1 cellular context compared by ENCODE assay signal in the genomic region with DNA sequence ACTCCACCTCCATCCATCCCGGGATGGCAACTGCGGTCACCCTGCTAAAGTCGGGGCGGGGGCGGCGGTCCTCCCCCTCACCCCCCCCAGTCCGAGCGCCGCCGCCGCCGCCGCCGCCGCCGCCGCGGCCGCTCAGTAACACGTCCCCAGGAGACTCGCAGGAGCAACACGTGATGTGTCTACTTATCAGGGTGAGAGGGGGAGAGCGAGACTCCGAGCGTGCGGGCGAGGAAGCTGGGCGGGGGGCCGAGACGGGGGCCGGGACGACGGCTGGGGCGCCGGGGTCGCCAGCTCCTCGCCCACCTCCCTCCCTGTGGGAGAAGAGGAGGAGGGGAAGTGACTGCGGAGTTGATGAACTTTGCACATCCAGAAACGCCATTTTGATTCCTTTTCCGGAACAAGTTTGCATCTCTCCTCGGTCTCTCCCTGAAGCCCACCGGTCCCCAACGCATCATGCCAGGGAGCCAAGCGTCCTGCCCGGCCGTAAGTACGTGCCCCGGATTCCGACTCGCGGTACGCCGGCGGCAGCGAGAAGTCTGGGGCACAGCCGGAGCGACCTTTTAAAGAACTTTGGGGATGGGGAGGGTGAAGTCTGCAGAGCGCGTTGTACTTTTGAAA.
TF ChIP-seq lines count a peak whose summit lies in the region.

A gene with protein sequence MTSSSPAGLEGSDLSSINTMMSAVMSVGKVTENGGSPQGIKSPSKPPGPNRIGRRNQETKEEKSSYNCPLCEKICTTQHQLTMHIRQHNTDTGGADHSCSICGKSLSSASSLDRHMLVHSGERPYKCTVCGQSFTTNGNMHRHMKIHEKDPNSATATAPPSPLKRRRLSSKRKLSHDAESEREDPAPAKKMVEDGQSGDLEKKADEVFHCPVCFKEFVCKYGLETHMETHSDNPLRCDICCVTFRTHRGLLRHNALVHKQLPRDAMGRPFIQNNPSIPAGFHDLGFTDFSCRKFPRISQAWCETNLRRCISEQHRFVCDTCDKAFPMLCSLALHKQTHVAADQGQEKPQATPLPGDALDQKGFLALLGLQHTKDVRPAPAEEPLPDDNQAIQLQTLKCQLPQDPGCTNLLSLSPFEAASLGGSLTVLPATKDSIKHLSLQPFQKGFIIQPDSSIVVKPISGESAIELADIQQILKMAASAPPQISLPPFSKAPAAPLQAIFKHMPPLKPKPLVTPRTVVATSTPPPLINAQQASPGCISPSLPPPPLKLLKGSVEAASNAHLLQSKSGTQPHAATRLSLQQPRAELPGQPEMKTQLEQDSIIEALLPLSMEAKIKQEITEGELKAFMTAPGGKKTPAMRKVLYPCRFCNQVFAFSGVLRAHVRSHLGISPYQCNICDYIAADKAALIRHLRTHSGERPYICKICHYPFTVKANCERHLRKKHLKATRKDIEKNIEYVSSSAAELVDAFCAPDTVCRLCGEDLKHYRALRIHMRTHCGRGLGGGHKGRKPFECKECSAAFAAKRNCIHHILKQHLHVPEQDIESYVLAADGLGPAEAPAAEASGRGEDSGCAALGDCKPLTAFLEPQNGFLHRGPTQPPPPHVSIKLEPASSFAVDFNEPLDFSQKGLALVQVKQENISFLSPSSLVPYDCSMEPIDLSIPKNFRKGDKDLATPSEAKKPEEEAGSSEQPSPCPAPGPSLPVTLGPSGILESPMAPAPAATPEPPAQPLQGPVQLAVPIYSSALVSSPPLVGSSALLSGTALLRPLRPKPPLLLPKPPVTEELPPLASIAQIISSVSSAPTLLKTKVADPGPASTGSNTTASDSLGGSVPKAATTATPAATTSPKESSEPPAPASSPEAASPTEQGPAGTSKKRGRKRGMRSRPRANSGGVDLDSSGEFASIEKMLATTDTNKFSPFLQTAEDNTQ (N-terminal part only) (plus strand): TSS at position 384 of the 618 bp plus-strand sequence. CDS start 73,951 bp downstream, outside the sequence.

TF ChIP-seq in HepG2, 621 proteins besides CTCF, POLR2A, EP300 and RAD21 (continued from another document and continues in another):
- TF ChIP-seq, protein P1, sequence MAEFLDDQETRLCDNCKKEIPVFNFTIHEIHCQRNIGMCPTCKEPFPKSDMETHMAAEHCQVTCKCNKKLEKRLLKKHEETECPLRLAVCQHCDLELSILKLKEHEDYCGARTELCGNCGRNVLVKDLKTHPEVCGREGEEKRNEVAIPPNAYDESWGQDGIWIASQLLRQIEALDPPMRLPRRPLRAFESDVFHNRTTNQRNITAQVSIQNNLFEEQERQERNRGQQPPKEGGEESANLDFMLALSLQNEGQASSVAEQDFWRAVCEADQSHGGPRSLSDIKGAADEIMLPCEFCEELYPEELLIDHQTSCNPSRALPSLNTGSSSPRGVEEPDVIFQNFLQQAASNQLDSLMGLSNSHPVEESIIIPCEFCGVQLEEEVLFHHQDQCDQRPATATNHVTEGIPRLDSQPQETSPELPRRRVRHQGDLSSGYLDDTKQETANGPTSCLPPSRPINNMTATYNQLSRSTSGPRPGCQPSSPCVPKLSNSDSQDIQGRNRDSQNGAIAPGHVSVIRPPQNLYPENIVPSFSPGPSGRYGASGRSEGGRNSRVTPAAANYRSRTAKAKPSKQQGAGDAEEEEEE (CRISPR knock-in tag; IDR thresholded peaks at IDR 0.05; ENCODE audit: borderline replicate concordance), result no peak
- TF ChIP-seq, protein P2, sequence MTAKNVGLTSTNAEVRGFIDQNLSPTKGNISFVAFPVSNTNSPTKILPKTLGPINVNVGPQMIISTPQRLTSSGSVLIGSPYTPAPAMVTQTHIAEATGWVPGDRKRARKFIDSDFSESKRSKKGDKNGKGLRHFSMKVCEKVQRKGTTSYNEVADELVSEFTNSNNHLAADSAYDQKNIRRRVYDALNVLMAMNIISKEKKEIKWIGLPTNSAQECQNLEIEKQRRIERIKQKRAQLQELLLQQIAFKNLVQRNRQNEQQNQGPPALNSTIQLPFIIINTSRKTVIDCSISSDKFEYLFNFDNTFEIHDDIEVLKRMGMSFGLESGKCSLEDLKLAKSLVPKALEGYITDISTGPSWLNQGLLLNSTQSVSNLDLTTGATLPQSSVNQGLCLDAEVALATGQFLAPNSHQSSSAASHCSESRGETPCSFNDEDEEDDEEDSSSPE (CRISPR knock-in tag; IDR thresholded peaks at IDR 0.05), result peak; percentile 46; the same call in 1 of the 2 replicates
- TF ChIP-seq, protein P3, sequence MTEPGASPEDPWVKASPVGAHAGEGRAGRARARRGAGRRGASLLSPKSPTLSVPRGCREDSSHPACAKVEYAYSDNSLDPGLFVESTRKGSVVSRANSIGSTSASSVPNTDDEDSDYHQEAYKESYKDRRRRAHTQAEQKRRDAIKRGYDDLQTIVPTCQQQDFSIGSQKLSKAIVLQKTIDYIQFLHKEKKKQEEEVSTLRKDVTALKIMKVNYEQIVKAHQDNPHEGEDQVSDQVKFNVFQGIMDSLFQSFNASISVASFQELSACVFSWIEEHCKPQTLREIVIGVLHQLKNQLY (CRISPR knock-in tag; IDR thresholded peaks at IDR 0.05), result no peak
- TF ChIP-seq, protein P4, sequence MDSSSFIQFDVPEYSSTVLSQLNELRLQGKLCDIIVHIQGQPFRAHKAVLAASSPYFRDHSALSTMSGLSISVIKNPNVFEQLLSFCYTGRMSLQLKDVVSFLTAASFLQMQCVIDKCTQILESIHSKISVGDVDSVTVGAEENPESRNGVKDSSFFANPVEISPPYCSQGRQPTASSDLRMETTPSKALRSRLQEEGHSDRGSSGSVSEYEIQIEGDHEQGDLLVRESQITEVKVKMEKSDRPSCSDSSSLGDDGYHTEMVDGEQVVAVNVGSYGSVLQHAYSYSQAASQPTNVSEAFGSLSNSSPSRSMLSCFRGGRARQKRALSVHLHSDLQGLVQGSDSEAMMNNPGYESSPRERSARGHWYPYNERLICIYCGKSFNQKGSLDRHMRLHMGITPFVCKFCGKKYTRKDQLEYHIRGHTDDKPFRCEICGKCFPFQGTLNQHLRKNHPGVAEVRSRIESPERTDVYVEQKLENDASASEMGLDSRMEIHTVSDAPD (CRISPR knock-in tag; IDR thresholded peaks at IDR 0.05), result no peak
- TF ChIP-seq, protein P5, sequence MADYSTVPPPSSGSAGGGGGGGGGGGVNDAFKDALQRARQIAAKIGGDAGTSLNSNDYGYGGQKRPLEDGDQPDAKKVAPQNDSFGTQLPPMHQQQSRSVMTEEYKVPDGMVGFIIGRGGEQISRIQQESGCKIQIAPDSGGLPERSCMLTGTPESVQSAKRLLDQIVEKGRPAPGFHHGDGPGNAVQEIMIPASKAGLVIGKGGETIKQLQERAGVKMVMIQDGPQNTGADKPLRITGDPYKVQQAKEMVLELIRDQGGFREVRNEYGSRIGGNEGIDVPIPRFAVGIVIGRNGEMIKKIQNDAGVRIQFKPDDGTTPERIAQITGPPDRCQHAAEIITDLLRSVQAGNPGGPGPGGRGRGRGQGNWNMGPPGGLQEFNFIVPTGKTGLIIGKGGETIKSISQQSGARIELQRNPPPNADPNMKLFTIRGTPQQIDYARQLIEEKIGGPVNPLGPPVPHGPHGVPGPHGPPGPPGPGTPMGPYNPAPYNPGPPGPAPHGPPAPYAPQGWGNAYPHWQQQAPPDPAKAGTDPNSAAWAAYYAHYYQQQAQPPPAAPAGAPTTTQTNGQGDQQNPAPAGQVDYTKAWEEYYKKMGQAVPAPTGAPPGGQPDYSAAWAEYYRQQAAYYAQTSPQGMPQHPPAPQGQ (CRISPR knock-in tag; IDR thresholded peaks at IDR 0.05; ENCODE audit: borderline replicate concordance), result no peak
- TF ChIP-seq MAF1 (CRISPR knock-in tag; IDR thresholded peaks at IDR 0.05; ENCODE audit: borderline replicate concordance), result no peak
- TF ChIP-seq TOPORS (CRISPR knock-in tag; IDR thresholded peaks at IDR 0.05), result no peak
- TF ChIP-seq ZNF333 (CRISPR knock-in tag; IDR thresholded peaks at IDR 0.05; ENCODE audit: borderline replicate concordance), result no peak; the same call in none of the 2 replicates
- TF ChIP-seq ZNF652 (CRISPR knock-in tag; IDR thresholded peaks at IDR 0.05; ENCODE audit: borderline replicate concordance, low read depth), result no peak
- TF ChIP-seq, protein P6, sequence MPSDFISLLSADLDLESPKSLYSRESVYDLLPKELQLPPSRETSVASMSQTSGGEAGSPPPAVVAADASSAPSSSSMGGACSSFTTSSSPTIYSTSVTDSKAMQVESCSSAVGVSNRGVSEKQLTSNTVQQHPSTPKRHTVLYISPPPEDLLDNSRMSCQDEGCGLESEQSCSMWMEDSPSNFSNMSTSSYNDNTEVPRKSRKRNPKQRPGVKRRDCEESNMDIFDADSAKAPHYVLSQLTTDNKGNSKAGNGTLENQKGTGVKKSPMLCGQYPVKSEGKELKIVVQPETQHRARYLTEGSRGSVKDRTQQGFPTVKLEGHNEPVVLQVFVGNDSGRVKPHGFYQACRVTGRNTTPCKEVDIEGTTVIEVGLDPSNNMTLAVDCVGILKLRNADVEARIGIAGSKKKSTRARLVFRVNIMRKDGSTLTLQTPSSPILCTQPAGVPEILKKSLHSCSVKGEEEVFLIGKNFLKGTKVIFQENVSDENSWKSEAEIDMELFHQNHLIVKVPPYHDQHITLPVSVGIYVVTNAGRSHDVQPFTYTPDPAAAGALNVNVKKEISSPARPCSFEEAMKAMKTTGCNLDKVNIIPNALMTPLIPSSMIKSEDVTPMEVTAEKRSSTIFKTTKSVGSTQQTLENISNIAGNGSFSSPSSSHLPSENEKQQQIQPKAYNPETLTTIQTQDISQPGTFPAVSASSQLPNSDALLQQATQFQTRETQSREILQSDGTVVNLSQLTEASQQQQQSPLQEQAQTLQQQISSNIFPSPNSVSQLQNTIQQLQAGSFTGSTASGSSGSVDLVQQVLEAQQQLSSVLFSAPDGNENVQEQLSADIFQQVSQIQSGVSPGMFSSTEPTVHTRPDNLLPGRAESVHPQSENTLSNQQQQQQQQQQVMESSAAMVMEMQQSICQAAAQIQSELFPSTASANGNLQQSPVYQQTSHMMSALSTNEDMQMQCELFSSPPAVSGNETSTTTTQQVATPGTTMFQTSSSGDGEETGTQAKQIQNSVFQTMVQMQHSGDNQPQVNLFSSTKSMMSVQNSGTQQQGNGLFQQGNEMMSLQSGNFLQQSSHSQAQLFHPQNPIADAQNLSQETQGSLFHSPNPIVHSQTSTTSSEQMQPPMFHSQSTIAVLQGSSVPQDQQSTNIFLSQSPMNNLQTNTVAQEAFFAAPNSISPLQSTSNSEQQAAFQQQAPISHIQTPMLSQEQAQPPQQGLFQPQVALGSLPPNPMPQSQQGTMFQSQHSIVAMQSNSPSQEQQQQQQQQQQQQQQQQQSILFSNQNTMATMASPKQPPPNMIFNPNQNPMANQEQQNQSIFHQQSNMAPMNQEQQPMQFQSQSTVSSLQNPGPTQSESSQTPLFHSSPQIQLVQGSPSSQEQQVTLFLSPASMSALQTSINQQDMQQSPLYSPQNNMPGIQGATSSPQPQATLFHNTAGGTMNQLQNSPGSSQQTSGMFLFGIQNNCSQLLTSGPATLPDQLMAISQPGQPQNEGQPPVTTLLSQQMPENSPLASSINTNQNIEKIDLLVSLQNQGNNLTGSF (CRISPR knock-in tag; IDR thresholded peaks at IDR 0.05), result no peak
- TF ChIP-seq CBX1 (IDR thresholded peaks at IDR 0.05; ENCODE audit: low read depth), result no peak
- 0 out of 2 replicates have a peak, but pooled peaks have one; percentile 38 for TF ChIP-seq SSRP1 (CRISPR knock-in tag; IDR thresholded peaks at IDR 0.05)
- no peak for TF ChIP-seq ZNF883 (CRISPR knock-in tag; IDR thresholded peaks at IDR 0.05; ENCODE audit: not compliant biosample characterization)
- TF ChIP-seq ZFP82 (CRISPR knock-in tag; IDR thresholded peaks at IDR 0.05; ENCODE audit: borderline replicate concordance), result no peak
- TF ChIP-seq ZNF790 (CRISPR knock-in tag; IDR thresholded peaks at IDR 0.05; ENCODE audit: borderline replicate concordance), result 0 out of 2 replicates have a peak, but pooled peaks have one; percentile 43
- TF ChIP-seq AGO2 (optimal IDR thresholded peaks at IDR 0.05; ENCODE audit: low read depth, low read length), result no peak
- TF ChIP-seq SRY (CRISPR knock-in tag; IDR thresholded peaks at IDR 0.05), result no peak
- peak; percentile 27 for TF ChIP-seq SKI (IDR thresholded peaks at IDR 0.05; ENCODE audit: partially characterized antibody)
- TF ChIP-seq ZNF263 (CRISPR knock-in tag; IDR thresholded peaks at IDR 0.05), result no peak
- TF ChIP-seq ZNF260 (CRISPR knock-in tag; IDR thresholded peaks at IDR 0.05; ENCODE audit: borderline replicate concordance, low read depth), result no peak
- TF ChIP-seq, protein P7, sequence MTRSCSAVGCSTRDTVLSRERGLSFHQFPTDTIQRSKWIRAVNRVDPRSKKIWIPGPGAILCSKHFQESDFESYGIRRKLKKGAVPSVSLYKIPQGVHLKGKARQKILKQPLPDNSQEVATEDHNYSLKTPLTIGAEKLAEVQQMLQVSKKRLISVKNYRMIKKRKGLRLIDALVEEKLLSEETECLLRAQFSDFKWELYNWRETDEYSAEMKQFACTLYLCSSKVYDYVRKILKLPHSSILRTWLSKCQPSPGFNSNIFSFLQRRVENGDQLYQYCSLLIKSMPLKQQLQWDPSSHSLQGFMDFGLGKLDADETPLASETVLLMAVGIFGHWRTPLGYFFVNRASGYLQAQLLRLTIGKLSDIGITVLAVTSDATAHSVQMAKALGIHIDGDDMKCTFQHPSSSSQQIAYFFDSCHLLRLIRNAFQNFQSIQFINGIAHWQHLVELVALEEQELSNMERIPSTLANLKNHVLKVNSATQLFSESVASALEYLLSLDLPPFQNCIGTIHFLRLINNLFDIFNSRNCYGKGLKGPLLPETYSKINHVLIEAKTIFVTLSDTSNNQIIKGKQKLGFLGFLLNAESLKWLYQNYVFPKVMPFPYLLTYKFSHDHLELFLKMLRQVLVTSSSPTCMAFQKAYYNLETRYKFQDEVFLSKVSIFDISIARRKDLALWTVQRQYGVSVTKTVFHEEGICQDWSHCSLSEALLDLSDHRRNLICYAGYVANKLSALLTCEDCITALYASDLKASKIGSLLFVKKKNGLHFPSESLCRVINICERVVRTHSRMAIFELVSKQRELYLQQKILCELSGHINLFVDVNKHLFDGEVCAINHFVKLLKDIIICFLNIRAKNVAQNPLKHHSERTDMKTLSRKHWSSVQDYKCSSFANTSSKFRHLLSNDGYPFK (CRISPR knock-in tag; IDR thresholded peaks at IDR 0.05; ENCODE audit: borderline replicate concordance), result no peak
- TF ChIP-seq ZNF235 (CRISPR knock-in tag; IDR thresholded peaks at IDR 0.05; ENCODE audit: borderline replicate concordance), result 0 out of 2 replicates have a peak, but pooled peaks have one; percentile 28
- TF ChIP-seq, protein P8, sequence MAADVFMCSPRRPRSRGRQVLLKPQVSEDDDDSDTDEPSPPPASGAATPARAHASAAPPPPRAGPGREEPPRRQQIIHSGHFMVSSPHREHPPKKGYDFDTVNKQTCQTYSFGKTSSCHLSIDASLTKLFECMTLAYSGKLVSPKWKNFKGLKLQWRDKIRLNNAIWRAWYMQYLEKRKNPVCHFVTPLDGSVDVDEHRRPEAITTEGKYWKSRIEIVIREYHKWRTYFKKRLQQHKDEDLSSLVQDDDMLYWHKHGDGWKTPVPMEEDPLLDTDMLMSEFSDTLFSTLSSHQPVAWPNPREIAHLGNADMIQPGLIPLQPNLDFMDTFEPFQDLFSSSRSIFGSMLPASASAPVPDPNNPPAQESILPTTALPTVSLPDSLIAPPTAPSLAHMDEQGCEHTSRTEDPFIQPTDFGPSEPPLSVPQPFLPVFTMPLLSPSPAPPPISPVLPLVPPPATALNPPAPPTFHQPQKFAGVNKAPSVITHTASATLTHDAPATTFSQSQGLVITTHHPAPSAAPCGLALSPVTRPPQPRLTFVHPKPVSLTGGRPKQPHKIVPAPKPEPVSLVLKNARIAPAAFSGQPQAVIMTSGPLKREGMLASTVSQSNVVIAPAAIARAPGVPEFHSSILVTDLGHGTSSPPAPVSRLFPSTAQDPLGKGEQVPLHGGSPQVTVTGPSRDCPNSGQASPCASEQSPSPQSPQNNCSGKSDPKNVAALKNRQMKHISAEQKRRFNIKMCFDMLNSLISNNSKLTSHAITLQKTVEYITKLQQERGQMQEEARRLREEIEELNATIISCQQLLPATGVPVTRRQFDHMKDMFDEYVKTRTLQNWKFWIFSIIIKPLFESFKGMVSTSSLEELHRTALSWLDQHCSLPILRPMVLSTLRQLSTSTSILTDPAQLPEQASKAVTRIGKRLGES (CRISPR knock-in tag; IDR thresholded peaks at IDR 0.05; ENCODE audit: borderline replicate concordance), result no peak
- no peak for TF ChIP-seq SATB2 (CRISPR knock-in tag; IDR thresholded peaks at IDR 0.05)
- no peak for TF ChIP-seq FOXA3 (CRISPR knock-in tag; IDR thresholded peaks at IDR 0.05)
- no peak for TF ChIP-seq RORA (CRISPR knock-in tag; IDR thresholded peaks at IDR 0.05)
- no peak for TF ChIP-seq ZNF224 (CRISPR knock-in tag; IDR thresholded peaks at IDR 0.05)
